In genomic region chr11:73185680-73186293, GRCh38 we compare ENCODE assay signal across 9 cellular contexts. TPM values are rescaled to one million over a fixed set of nuclear protein-coding genes. Genes with fewer than 3 reads are reported as not detected.
A peak's percentile ranks its signal among the peaks of the same experiment; 100 is the strongest.
DNase-seq lines count a peak whose midpoint lies in the region; TF ChIP-seq lines count a peak whose summit lies in the region.
"Had no signal": no experiment of that assay in that cellular context is flagged by ENCODE, and none has a peak within 500 bp of the region (broad histone marks: within the 10 kb centered on the region; RNA-seq: fewer than 3 reads in every experiment).

No MANE protein-coding gene starts in this region.

- CTCF ChIA-PET in A673 (lab: Charles Lee) = interaction anchor here (0.5 to 2.5 kb wide), 7 partner anchors 51 to 207 kb away, joined by 3 to 14 read pairs (median 3); no protein-coding TSS in a partner anchor

- peak; percentile 94 for DNase-seq in NCI-H226
- DNase-seq in epithelial cell of prostate (ENCODE audit: low read depth, low spot score) = no peak
- peak; percentile 26 for DNase-seq in pulmonary artery endothelial cell (ENCODE audit: low read depth, low spot score)
- DNase-seq in NCI-H510A treated with DMSO at 0.1 percent for 48 hours (lab: John Stamatoyannopoulos, UW) = no peak
- no peak for DNase-seq in SW480 (ENCODE audit: low spot score)
- no peak for DNase-seq in A673 (ENCODE audit: low spot score)
- DNase-seq in H7 = no peak

- H3K4me1 ChIP-seq in BLaER1 (peaks cover 47% of the 10 kb centered on the region), A673 (ENCODE audit: insufficient read depth, low read length, poor library complexity, severe bottlenecking) (no peaks in the 10 kb centered on the region)

- H3K4me3 ChIP-seq in BLaER1 = no peak overlapping the region
- H3K4me3 ChIP-seq in A673 (ENCODE audit: low read depth, low read length, poor library complexity, severe bottlenecking) = no peak overlapping the region
- H3K4me3 ChIP-seq in H7 (ENCODE audit: insufficient read depth, low read depth, low read length) = no peak overlapping the region

- POLR2A ChIA-PET in A673 (lab: Charles Lee; ENCODE audit: low non-redundant PET) = no interaction called here

- H3K27me3 ChIP-seq in BLaER1 (no peaks in the 10 kb centered on the region), A673 (replicated peaks; ENCODE audit: insufficient read depth, low read depth, low read length, poor library complexity) (no peaks in the 10 kb centered on the region), H7 (ENCODE audit: control insufficient read depth, insufficient read depth, low read length) (no peaks in the 10 kb centered on the region)

- no TSS peak for BruUV-seq in A673 (replicated peaks; lab: Mats Ljungman, UMichigan)

- no peak overlapping the region for H3K9ac ChIP-seq in BLaER1

- H3K36me3 ChIP-seq in BLaER1 (no peaks in the 10 kb centered on the region), A673 (ENCODE audit: insufficient read depth, low read length, poor library complexity, severe bottlenecking) (no peaks in the 10 kb centered on the region), H7 (replicated peaks; ENCODE audit: control insufficient read depth, insufficient read depth, low read length) (no peaks in the 10 kb centered on the region)

- no peaks in the 10 kb centered on the region for H4K20me1 ChIP-seq in BLaER1

- no peak overlapping the region for H3K27ac ChIP-seq in BLaER1
- H3K27ac ChIP-seq in epithelial cell of prostate = peak overlapping the region; percentile 99
- H3K27ac ChIP-seq in A673 (ENCODE audit: low read depth, low read length, poor library complexity, severe bottlenecking) = no peak overlapping the region

- H3K9me3 ChIP-seq in BLaER1 (no peaks in the 10 kb centered on the region), A673 (ENCODE audit: low read depth, low read length, poor library complexity, severe bottlenecking) (no peaks in the 10 kb centered on the region)

- intact Hi-C loops in A673 (cut with micrococcal nuclease; ENCODE audit: unreplicated experiment) = loop anchor here (1.0 kb wide), 2 partner anchors 57 to 150 kb away; no protein-coding TSS in a partner anchor

- no peak for TF ChIP-seq CTCF in A673 (conservative IDR thresholded peaks at IDR 0.05; ENCODE audit: low read depth, low read length)

- H3K4me2 ChIP-seq in BLaER1 = peak overlapping the region; percentile 56

RNA-seq across cellular contexts. Expression of gene P2RY2, which starts 32.3 kb away (rescaled TPM):
- total RNA-seq in pulmonary artery endothelial cell (2.3 and 6.3 TPM in 2 replicates), A673 (2021) (not detected in 2 replicates)
- 0.11 and 0.35 TPM in 2 replicates for total RNA-seq in H7 (2014; rRNA removed; shearing (Covaris generic))
- total RNA-seq: G401 had no signal

RNA-seq across cellular contexts. Expression of gene FCHSD2, which starts 43.7 kb away (rescaled TPM):
- total RNA-seq in pulmonary artery endothelial cell (14.9 and 20.2 TPM in 2 replicates), A673 (2021) (40.0 and 44.7 TPM in 2 replicates)
- total RNA-seq in H7 (2014; rRNA removed; shearing (Covaris generic)) = 4.6 and 5.9 TPM in 2 replicates

Comparison
In these comparisons a context has a peak if more than half of its experiments do, and no peak if none do; other contexts are left out.
1. DNase-seq: peak in NCI-H226 (single experiment) and pulmonary artery endothelial cell (single experiment); none in epithelial cell of prostate (single experiment), NCI-H510A treated with DMSO at 0.1 percent for 48 hours (single experiment), SW480 (single experiment), A673 (single experiment) and H7 (single experiment).